1 cellular context compared by ENCODE assay signal in genomic region chr2:9753276-9753600, GRCh38.
TF ChIP-seq lines count a peak whose summit lies in the region.

No MANE protein-coding gene starts in this region.

TF ChIP-seq in K562, 482 proteins besides CTCF, POLR2A, EP300 and RAD21 (continued from another document and continues in another):
- TF ChIP-seq BCLAF1 (IDR thresholded peaks at IDR 0.05; ENCODE audit: borderline replicate concordance in 1 of 2, control insufficient read depth in 1 of 2, low read depth in 2 of 2, low read length in 1 of 2): no peak
- TF ChIP-seq HDAC8 (tag; IDR thresholded peaks at IDR 0.05): no peak
- no peak for TF ChIP-seq E2F6 (IDR thresholded peaks at IDR 0.05; ENCODE audit: borderline replicate concordance in 1 of 2, extremely low read depth in 1 of 2, insufficient read depth in 1 of 2, insufficient read length in 1 of 2, low read depth in 1 of 2, low read length in 1 of 2, poor library complexity in 1 of 2, severe bottlenecking in 1 of 2)
- no peak for TF ChIP-seq E2F8 (IDR thresholded peaks at IDR 0.05; ENCODE audit: low read depth, partially characterized antibody)
- TF ChIP-seq NR2F6 (CRISPR knock-in tag; IDR thresholded peaks at IDR 0.05): no peak
- TF ChIP-seq RBM34 (IDR thresholded peaks at IDR 0.05; ENCODE audit: borderline replicate concordance, insufficient read depth, low read length): no peak
- TF ChIP-seq STAT5B (CRISPR knock-in tag; IDR thresholded peaks at IDR 0.05): no peak
- TF ChIP-seq MEIS2 (IDR thresholded peaks at IDR 0.05; ENCODE audit: partially characterized antibody): peak; percentile 39
- TF ChIP-seq ZC3H4 (CRISPR knock-in tag; IDR thresholded peaks at IDR 0.05; ENCODE audit: borderline replicate concordance): no peak
- TF ChIP-seq ZNF785 (CRISPR knock-in tag; IDR thresholded peaks at IDR 0.05): no peak
- TF ChIP-seq RBM25 (IDR thresholded peaks at IDR 0.05; ENCODE audit: low read depth, low read length, severe bottlenecking): no peak
- no peak for TF ChIP-seq KAT2B (IDR thresholded peaks at IDR 0.05; ENCODE audit: low read depth, low read length)
- no peak for TF ChIP-seq RFX5 (IDR thresholded peaks at IDR 0.05; ENCODE audit: low read depth, low read length)
- TF ChIP-seq ASH1L (IDR thresholded peaks at IDR 0.05; ENCODE audit: borderline replicate concordance, low read depth, partially characterized antibody): no peak
- no peak for TF ChIP-seq E4F1 (CRISPR knock-in tag; IDR thresholded peaks at IDR 0.05; ENCODE audit: borderline replicate concordance)
- TF ChIP-seq CTCFL (IDR thresholded peaks at IDR 0.05; ENCODE audit: borderline replicate concordance, insufficient read depth, low read depth, low read length, poor library complexity, severe bottlenecking): no peak
- no peak for TF ChIP-seq TCF7L2 (IDR thresholded peaks at IDR 0.05; ENCODE audit: low read depth, low read length)
- peak; percentile 80 for TF ChIP-seq USF1 (CRISPR knock-in tag; IDR thresholded peaks at IDR 0.05)
- TF ChIP-seq MCM5 (IDR thresholded peaks at IDR 0.05; ENCODE audit: low read depth): no peak
- no peak for TF ChIP-seq CHD4 (IDR thresholded peaks at IDR 0.05; ENCODE audit: insufficient read depth, insufficient replicate concordance, low read depth, low read length, poor library complexity, severe bottlenecking)
- peak; percentile 48 for TF ChIP-seq ATF3 (IDR thresholded peaks at IDR 0.05)
- no peak; the same call in 1 of the 2 replicates for TF ChIP-seq ATF3 (CRISPR knock-in tag; conservative IDR thresholded peaks at IDR 0.05)
- TF ChIP-seq OTX1 (CRISPR knock-in tag; IDR thresholded peaks at IDR 0.05): 0 out of 2 replicates have a peak, but pooled peaks have one; percentile 57
- no peak for TF ChIP-seq FOS (IDR thresholded peaks at IDR 0.05; ENCODE audit: extremely low read depth, insufficient read length)
- no peak for TF ChIP-seq NFIX (CRISPR knock-in tag; IDR thresholded peaks at IDR 0.05; ENCODE audit: low read depth)
- TF ChIP-seq DMBX1 (CRISPR knock-in tag; IDR thresholded peaks at IDR 0.05; ENCODE audit: borderline replicate concordance): no peak
- no peak for TF ChIP-seq TAF1 (IDR thresholded peaks at IDR 0.05; ENCODE audit: control insufficient read depth, extremely low read depth, insufficient read depth, low read length, severe bottlenecking)
- TF ChIP-seq CHCHD3 (CRISPR knock-in tag; IDR thresholded peaks at IDR 0.05): no peak
- 0 out of 2 replicates have a peak, but pooled peaks have one; percentile 53 for TF ChIP-seq SOX6 (IDR thresholded peaks at IDR 0.05)
- peak; percentile 16 for TF ChIP-seq ZFP36 (IDR thresholded peaks at IDR 0.05; ENCODE audit: low read depth, low read length, partially characterized antibody)
- no peak for TF ChIP-seq ZNF133 (CRISPR knock-in tag; IDR thresholded peaks at IDR 0.05)
- no peak for TF ChIP-seq KHSRP (IDR thresholded peaks at IDR 0.05)
- no peak for TF ChIP-seq SMAD3 (CRISPR knock-in tag; conservative IDR thresholded peaks at IDR 0.05)
- TF ChIP-seq ZBTB43 (CRISPR knock-in tag; IDR thresholded peaks at IDR 0.05): 0 out of 2 replicates have a peak, but pooled peaks have one; percentile 81
- TF ChIP-seq ZNF282 (CRISPR knock-in tag; IDR thresholded peaks at IDR 0.05): no peak
- no peak for TF ChIP-seq ZNF280A (IDR thresholded peaks at IDR 0.05; ENCODE audit: low read depth, partially characterized antibody)
- TF ChIP-seq ZNF41 (CRISPR knock-in tag; conservative IDR thresholded peaks at IDR 0.05): no peak
- TF ChIP-seq POLR2H (tag; IDR thresholded peaks at IDR 0.05; ENCODE audit: low read depth): no peak
- no peak for TF ChIP-seq KLF16 (IDR thresholded peaks at IDR 0.05)
- TF ChIP-seq PREB (CRISPR knock-in tag; IDR thresholded peaks at IDR 0.05): no peak
- no peak for TF ChIP-seq TCF7 (IDR thresholded peaks at IDR 0.05; ENCODE audit: borderline replicate concordance)
- TF ChIP-seq USF2 (CRISPR knock-in tag; IDR thresholded peaks at IDR 0.05): peak; percentile 70
- no peak for TF ChIP-seq ZNF143 (CRISPR knock-in tag; IDR thresholded peaks at IDR 0.05)
